10 cellular contexts compared by ENCODE assay signal in the genomic region with DNA sequence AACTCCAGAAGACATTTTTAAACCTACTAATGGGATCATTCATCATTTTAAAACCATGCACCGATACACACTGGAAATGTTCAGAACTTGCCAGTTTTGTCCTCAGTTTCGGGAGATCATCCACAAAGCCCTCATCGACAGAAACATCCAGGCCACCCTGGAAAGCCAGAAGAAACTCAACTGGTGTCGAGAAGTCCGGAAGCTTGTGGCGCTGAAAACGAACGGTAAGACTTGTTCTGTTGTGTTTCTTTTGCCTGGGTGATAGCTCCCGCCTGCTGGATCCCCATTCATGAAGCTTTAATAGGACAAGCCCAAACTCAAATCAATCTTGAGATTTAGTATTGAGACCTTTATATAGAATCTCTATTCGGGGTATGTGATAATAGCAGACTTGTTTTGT. TPM values are rescaled to one million over a fixed set of nuclear protein-coding genes. Genes with fewer than 3 reads are reported as not detected.
DNase-seq lines count a peak whose midpoint lies in the region; ATAC-seq and TF ChIP-seq lines count a peak whose summit lies in the region.
"Had no signal": no experiment of that assay in that cellular context is flagged by ENCODE, and none has a peak within 500 bp of the region (broad histone marks: within the 10 kb centered on the region; RNA-seq: fewer than 3 reads in every experiment).

No MANE protein-coding gene starts in this region.

- no peak for TF ChIP-seq CTCF in CD8-positive, alpha-beta T cell (IDR thresholded peaks at IDR 0.05)
- TF ChIP-seq CTCF in OCI-LY3 (IDR thresholded peaks at IDR 0.05; ENCODE audit: low read depth, low read length) (no peak), osteocyte (IDR thresholded peaks at IDR 0.05) (no peak)

- no peak for ATAC-seq in CD8-positive, alpha-beta T cell
- ATAC-seq in GM18870 (IDR thresholded peaks at IDR 0.05; ENCODE audit: unreplicated experiment), result no peak
- ATAC-seq in GM21717 (IDR thresholded peaks at IDR 0.05; ENCODE audit: unreplicated experiment), result no peak
- no peak for ATAC-seq in GM19452 (IDR thresholded peaks at IDR 0.05; ENCODE audit: unreplicated experiment)

- H3K9me3 Mint-ChIP-seq in CD8-positive, alpha-beta T cell, result no peaks in the 10 kb centered on the region
- no peaks in the 10 kb centered on the region for H3K9me3 Mint-ChIP-seq in osteocyte (ENCODE audit: unreplicated experiment)

- DNase-seq in CD8-positive, alpha-beta T cell, result peak in 1 of 7 experiments; percentile 26
- DNase-seq in effector memory CD4-positive, alpha-beta T cell, result no peak
- DNase-seq in osteocyte (ENCODE audit: extremely low spot score, unreplicated experiment), result no peak
- DNase-seq in activated CD4-positive, alpha-beta T cell treated with anti-CD3 and anti-CD28 coated beads for 4 hours, result no peak
- DNase-seq: NCI-H1105 treated with DMSO at 0.1 percent for 48 hours; stimulated activated CD4-positive, alpha-beta T cell treated with anti-CD3 and anti-CD28 coated beads, Interleukin-2, amount 100 ng/mL, for 48 hours had no signal

- intact Hi-C loops in CD8-positive, alpha-beta T cell (cut with DNase I, micrococcal nuclease), result loop anchor here in 1 of 2 experiments (5.0 kb wide), 1 partner anchor 71 kb away; no protein-coding TSS in a partner anchor

- peaks cover 29% of the 10 kb centered on the region for H3K36me3 ChIP-seq in CD8-positive, alpha-beta T cell (ENCODE audit: insufficient read depth, low read length)
- H3K36me3 ChIP-seq in OCI-LY3 (replicated peaks; ENCODE audit: low read depth, low read length), result peaks cover 83% of the 10 kb centered on the region
- H3K36me3 ChIP-seq in effector memory CD4-positive, alpha-beta T cell (ENCODE audit: control insufficient read depth, insufficient read depth, low read length), result peaks cover 76% of the 10 kb centered on the region

- H3K9me3 ChIP-seq in CD8-positive, alpha-beta T cell (ENCODE audit: low read length), result no peaks in the 10 kb centered on the region
- no peaks in the 10 kb centered on the region for H3K9me3 ChIP-seq in OCI-LY3 (ENCODE audit: insufficient read depth, low read length)
- no peaks in the 10 kb centered on the region for H3K9me3 ChIP-seq in effector memory CD4-positive, alpha-beta T cell (ENCODE audit: control insufficient read depth, low read length)

- peak overlapping the region; percentile 99 for H3K27ac Mint-ChIP-seq in CD8-positive, alpha-beta T cell
- peak overlapping the region; percentile 24 for H3K27ac Mint-ChIP-seq in osteocyte (ENCODE audit: unreplicated experiment)

- H3K27me3 Mint-ChIP-seq in CD8-positive, alpha-beta T cell (ENCODE audit: low read depth), result no peaks in the 10 kb centered on the region
- no peaks in the 10 kb centered on the region for H3K27me3 Mint-ChIP-seq in osteocyte (ENCODE audit: unreplicated experiment)

- peaks cover 92% of the 10 kb centered on the region for H3K79me2 ChIP-seq in OCI-LY3 (ENCODE audit: low read length)

- peak overlapping the region; percentile 95 for H3K27ac ChIP-seq in CD8-positive, alpha-beta T cell (ENCODE audit: low read depth, low read length)
- peak overlapping the region; percentile 99 for H3K27ac ChIP-seq in OCI-LY3 (ENCODE audit: low read length)
- H3K27ac ChIP-seq in effector memory CD4-positive, alpha-beta T cell (ENCODE audit: insufficient read depth, low read length, poor library complexity, severe bottlenecking), result peak overlapping the region; percentile 99

- peak overlapping the region; percentile 98 for H3K9ac ChIP-seq in OCI-LY3 (ENCODE audit: low read length)

- no peaks in the 10 kb centered on the region for H3K27me3 ChIP-seq in CD8-positive, alpha-beta T cell (ENCODE audit: insufficient read depth, low read length)
- H3K27me3 ChIP-seq in OCI-LY3 (ENCODE audit: low read depth, low read length), result no peaks in the 10 kb centered on the region
- H3K27me3 ChIP-seq in effector memory CD4-positive, alpha-beta T cell (replicated peaks; ENCODE audit: control insufficient read depth, insufficient read depth, low read length, poor library complexity, severe bottlenecking), result no peaks in the 10 kb centered on the region

- no peak overlapping the region for H2AFZ ChIP-seq in OCI-LY3 (ENCODE audit: low read depth, low read length)

- peak overlapping the region; percentile 98 for H3K4me3 Mint-ChIP-seq in CD8-positive, alpha-beta T cell
- no peak overlapping the region for H3K4me3 Mint-ChIP-seq in osteocyte (ENCODE audit: unreplicated experiment)

- CTCF ChIA-PET in CD8-positive, alpha-beta T cell (lab: Charles Lee), result interaction anchor here (0.7 to 7.3 kb wide), 16 partner anchors 8 to 167 kb away, joined by 3 to 72 read pairs (median 6); no protein-coding TSS in a partner anchor

- peaks cover 61% of the 10 kb centered on the region for H3K4me1 Mint-ChIP-seq in CD8-positive, alpha-beta T cell (ENCODE audit: low read depth)
- peaks cover 61% of the 10 kb centered on the region for H3K4me1 Mint-ChIP-seq in osteocyte (ENCODE audit: unreplicated experiment)

- H4K20me1 ChIP-seq in OCI-LY3 (ENCODE audit: insufficient read depth, low read length), result peaks cover 41% of the 10 kb centered on the region

- H3K4me2 ChIP-seq in OCI-LY3 (ENCODE audit: low read length), result peak overlapping the region; percentile 86

- H3K4me3 ChIP-seq in CD8-positive, alpha-beta T cell (ENCODE audit: low read depth, low read length), result peak overlapping the region; percentile 75
- peak overlapping the region; percentile 87 for H3K4me3 ChIP-seq in OCI-LY3 (ENCODE audit: low read length)
- H3K4me3 ChIP-seq in effector memory CD4-positive, alpha-beta T cell (ENCODE audit: insufficient read depth, low read depth, low read length, poor library complexity, severe bottlenecking), result peak overlapping the region; percentile 97

- POLR2A ChIA-PET in CD8-positive, alpha-beta T cell (lab: Charles Lee), result interaction anchor here (0.6 to 6.6 kb wide), 9 partner anchors 9 to 164 kb away, joined by 3 to 85 read pairs (median 4); no protein-coding TSS in a partner anchor

- H3K36me3 Mint-ChIP-seq in CD8-positive, alpha-beta T cell, result peaks cover 90% of the 10 kb centered on the region
- peaks cover 11% of the 10 kb centered on the region for H3K36me3 Mint-ChIP-seq in osteocyte (ENCODE audit: unreplicated experiment)

- H3K4me1 ChIP-seq in CD8-positive, alpha-beta T cell (ENCODE audit: insufficient read depth, low read length), result peaks cover 56% of the 10 kb centered on the region
- peaks cover 26% of the 10 kb centered on the region for H3K4me1 ChIP-seq in OCI-LY3 (ENCODE audit: low read length)
- peaks cover 20% of the 10 kb centered on the region for H3K4me1 ChIP-seq in effector memory CD4-positive, alpha-beta T cell (ENCODE audit: control insufficient read depth, insufficient read depth, low read length, poor library complexity, severe bottlenecking)

RNA-seq across cellular contexts. Expression of a gene that starts 4.2 kb away (rescaled TPM):
- 1,000 to 10,000 TPM; 3,739 to 3,807 TPM for total RNA-seq in CD8-positive, alpha-beta T cell
- total RNA-seq in osteocyte, result 12.0 and 17.4 TPM in 2 replicates

Comparison
In these comparisons a context has a peak if more than half of its experiments do, and no peak if none do; other contexts are left out.
1. RNA of a gene that starts 4.2 kb away (total RNA-seq): 3,739 to 3,807 TPM in CD8-positive, alpha-beta T cell; 12.0 to 17.4 TPM in osteocyte; every median in the first group is over 100 times any median in the second.
2. Peak in every context shown above with its lines, with median percentiles within 50 percentile points of each other: H3K27ac ChIP-seq and H3K4me3 ChIP-seq.